ENCODE assay signal across 8 cellular contexts in the genomic region with DNA sequence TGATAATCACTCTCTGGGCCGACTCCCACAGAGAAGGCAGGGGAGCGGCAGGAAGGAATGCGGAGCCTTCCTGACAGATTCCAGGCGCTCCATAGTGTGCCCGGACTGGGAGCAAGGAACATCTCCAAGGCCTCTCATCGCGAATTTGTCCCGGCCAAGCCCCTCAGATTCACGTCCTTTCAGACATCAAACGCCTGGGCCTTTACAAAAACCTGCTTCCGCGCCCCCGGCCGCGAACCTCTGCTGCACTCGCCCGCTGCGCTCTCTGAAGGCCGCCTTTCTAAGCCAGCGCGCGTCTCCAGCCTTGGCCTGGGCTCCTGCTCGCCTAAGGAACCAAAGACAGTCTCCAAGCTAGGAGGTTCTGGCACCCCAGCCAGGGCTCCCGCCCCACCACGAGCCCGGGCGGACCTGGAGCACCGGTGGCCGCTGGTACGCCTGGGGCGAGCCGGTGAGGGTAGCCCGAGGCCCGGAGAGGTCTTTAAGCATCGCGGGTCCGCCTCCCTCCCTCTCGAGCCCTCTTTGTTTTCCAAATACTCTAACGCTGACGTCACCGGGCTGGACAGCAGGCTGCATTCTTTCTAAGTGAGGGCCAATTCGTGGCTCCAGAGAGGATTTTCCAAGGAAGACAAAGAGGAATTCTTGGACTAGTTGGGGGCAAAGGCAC. TPM values are rescaled to one million over a fixed set of nuclear protein-coding genes. Genes with fewer than 3 reads are reported as not detected.
DNase-seq lines count a peak whose midpoint lies in the region; ATAC-seq and TF ChIP-seq lines count a peak whose summit lies in the region.

No MANE protein-coding gene starts in this region.

- H3K4me3 Mint-ChIP-seq in effector memory CD8-positive, alpha-beta T cell, result peak overlapping the region; percentile 79 to 81
- H3K4me3 Mint-ChIP-seq in activated CD8-positive, alpha-beta T cell treated with anti-CD3 and anti-CD28 coated beads, Interleukin-2, amount 10 ng/mL, durations not matched to agents 7 days and 5 days, result no peak overlapping the region

- no peak for TF ChIP-seq EP300 in suprapubic skin (IDR thresholded peaks at IDR 0.05)

- no peak for TF ChIP-seq CTCF in right lobe of liver (IDR thresholded peaks at IDR 0.05)
- no peak for TF ChIP-seq CTCF in suprapubic skin (IDR thresholded peaks at IDR 0.05)

- peak overlapping the region; percentile 99 for H3K9ac ChIP-seq in NT2/D1 (ENCODE audit: insufficient read length, low read depth)

- H3K4me1 ChIP-seq in NT2/D1 (ENCODE audit: insufficient read depth, insufficient read length) (peaks cover 47% of the 10 kb centered on the region), right lobe of liver (peaks cover 0 to 56% (median 22%) of the 10 kb centered on the region in 4 donors), suprapubic skin (peaks cover 68% of the 10 kb centered on the region)

- no peaks in the 10 kb centered on the region for H3K9me3 ChIP-seq in NT2/D1 (ENCODE audit: insufficient read depth, low read length)
- no peaks in the 10 kb centered on the region for H3K9me3 ChIP-seq in right lobe of liver
- H3K9me3 ChIP-seq in suprapubic skin, result no peaks in the 10 kb centered on the region

- H3K36me3 Mint-ChIP-seq in effector memory CD8-positive, alpha-beta T cell (ENCODE audit: insufficient read depth), result no peaks in the 10 kb centered on the region
- H3K36me3 Mint-ChIP-seq in activated CD8-positive, alpha-beta T cell treated with anti-CD3 and anti-CD28 coated beads, Interleukin-2, amount 10 ng/mL, durations not matched to agents 7 days and 5 days (ENCODE audit: low read depth), result no peaks in the 10 kb centered on the region

- no peak for ATAC-seq in effector memory CD8-positive, alpha-beta T cell (replicated peaks)
- ATAC-seq in right lobe of liver, result peak; percentile 45 to 64 (median 55)
- no peak for ATAC-seq in stimulated activated naive CD8-positive, alpha-beta T cell treated with anti-CD3 and anti-CD28 coated beads, Interleukin-15, Interleukin-2, amounts not matched to agents 100 U/mL and 50 U/mL, for 24 hours
- ATAC-seq in activated CD8-positive, alpha-beta T cell treated with anti-CD3 and anti-CD28 coated beads, Interleukin-2, amount 10 ng/mL, durations not matched to agents 7 days and 5 days, result no peak

- H3K27me3 ChIP-seq in NT2/D1 (ENCODE audit: insufficient read depth, insufficient read length), result peaks cover 20% of the 10 kb centered on the region
- H3K27me3 ChIP-seq in right lobe of liver, result no peaks in the 10 kb centered on the region
- H3K27me3 ChIP-seq in suprapubic skin, result no peaks in the 10 kb centered on the region

- H3K4me3 ChIP-seq in NT2/D1 (ENCODE audit: insufficient read length, low read depth) (peak overlapping the region; percentile 98), right lobe of liver (peak overlapping the region; percentile 74 to 95 (median 87)), suprapubic skin (peak overlapping the region; percentile 69)

- CTCF ChIA-PET in activated CD8-positive, alpha-beta T cell treated with anti-CD3 and anti-CD28 coated beads, Interleukin-2, amount 10 ng/mL, durations not matched to agents 7 days and 5 days (lab: Charles Lee), result no interaction called here

- peak; percentile 26 for TF ChIP-seq POLR2A in right lobe of liver (IDR thresholded peaks at IDR 0.05)
- TF ChIP-seq POLR2A in suprapubic skin (IDR thresholded peaks at IDR 0.05), result peak in 1 of 2 donors; percentile 24

- peak overlapping the region; percentile 95 to 99 (median 97) for H3K27ac ChIP-seq in right lobe of liver
- peak overlapping the region; percentile 98 for H3K27ac ChIP-seq in suprapubic skin

- intact Hi-C loops in right lobe of liver (cut with DNase I), result no loop called here

- peaks cover 8 to 11% of the 10 kb centered on the region in 2 donors for H3K4me1 Mint-ChIP-seq in effector memory CD8-positive, alpha-beta T cell (ENCODE audit: low read depth in 2 of 2)
- peaks cover 10% of the 10 kb centered on the region for H3K4me1 Mint-ChIP-seq in activated CD8-positive, alpha-beta T cell treated with anti-CD3 and anti-CD28 coated beads, Interleukin-2, amount 10 ng/mL, durations not matched to agents 7 days and 5 days (ENCODE audit: low read depth)

- 3% methylated on average over 7 of the region's 42 CpGs for WGBS in right lobe of liver (ENCODE audit: insufficient coverage, low coverage, low lambda C conversion rate, missing lambda C conversion rate)
- 0% methylated on average over 5 of the region's 42 CpGs for WGBS in suprapubic skin

- H3K27me3 Mint-ChIP-seq in effector memory CD8-positive, alpha-beta T cell, result peaks cover 36 to 62% of the 10 kb centered on the region in 2 donors
- H3K27me3 Mint-ChIP-seq in activated CD8-positive, alpha-beta T cell treated with anti-CD3 and anti-CD28 coated beads, Interleukin-2, amount 10 ng/mL, durations not matched to agents 7 days and 5 days (ENCODE audit: low read depth), result peaks cover 46% of the 10 kb centered on the region

- no peaks in the 10 kb centered on the region for H3K9me3 Mint-ChIP-seq in effector memory CD8-positive, alpha-beta T cell
- no peaks in the 10 kb centered on the region for H3K9me3 Mint-ChIP-seq in activated CD8-positive, alpha-beta T cell treated with anti-CD3 and anti-CD28 coated beads, Interleukin-2, amount 10 ng/mL, durations not matched to agents 7 days and 5 days (ENCODE audit: insufficient read depth)

- H3K36me3 ChIP-seq in NT2/D1 (ENCODE audit: insufficient read depth, insufficient read length, low read length) (peaks cover 52% of the 10 kb centered on the region), right lobe of liver (peaks cover 0 to 30% (median 14%) of the 10 kb centered on the region in 4 donors), suprapubic skin (peaks cover 30% of the 10 kb centered on the region)

- H3K27ac Mint-ChIP-seq in effector memory CD8-positive, alpha-beta T cell, result no peak overlapping the region
- no peak overlapping the region for H3K27ac Mint-ChIP-seq in activated CD8-positive, alpha-beta T cell treated with anti-CD3 and anti-CD28 coated beads, Interleukin-2, amount 10 ng/mL, durations not matched to agents 7 days and 5 days

- POLR2A ChIA-PET in activated CD8-positive, alpha-beta T cell treated with anti-CD3 and anti-CD28 coated beads, Interleukin-2, amount 10 ng/mL, durations not matched to agents 7 days and 5 days (lab: Charles Lee), result no interaction called here

- DNase-seq in NCI-H1417 (lab: John Stamatoyannopoulos, UW) (peak in 2 of 3 experiments; percentile 55 to 68), NCI-H1417 treated with DMSO at 0.1 percent for 48 hours (lab: John Stamatoyannopoulos, UW) (no peak), NT2/D1 (ENCODE audit: low read depth, low spot score) (peak; percentile 90), right lobe of liver (peak; percentile 76 to 79 (median 78)), suprapubic skin (ENCODE audit: low spot score in 2 of 2) (peak; percentile 90 to 93)
- DNase-seq in effector memory CD8-positive, alpha-beta T cell, result no peak
- DNase-seq in stimulated activated naive CD8-positive, alpha-beta T cell treated with anti-CD3 and anti-CD28 coated beads, Interleukin-15, Interleukin-2, amounts not matched to agents 100 U/mL and 50 U/mL, for 24 hours, result no peak
- DNase-seq in activated CD8-positive, alpha-beta T cell treated with anti-CD3 and anti-CD28 coated beads, Interleukin-2, amount 10 ng/mL, durations not matched to agents 7 days and 5 days, result no peak

RNA-seq across cellular contexts. Expression of a gene that starts 0.8 kb away (rescaled TPM):
- 10 to 100 TPM; 18.0 to 33.3 (median 21.8) TPM for total RNA-seq in right lobe of liver
- total RNA-seq in suprapubic skin, result 100 to 1,000 TPM in 2 of 4 donors, 10 to 100 TPM in 2; 80.4 to 118 (median 95.8) TPM
- total RNA-seq in activated CD8-positive, alpha-beta T cell treated with anti-CD3 and anti-CD28 coated beads, Interleukin-2, amount 10 ng/mL, durations not matched to agents 7 days and 5 days, result not detected

Comparison
In these comparisons a context has a peak if more than half of its experiments do, and no peak if none do; other contexts are left out.
1. DNase-seq: peak in NCI-H1417 (2 of 3), NT2/D1 (single experiment), right lobe of liver (3 of 3) and suprapubic skin (2 of 2); none in NCI-H1417 treated with DMSO at 0.1 percent for 48 hours (single experiment), effector memory CD8-positive, alpha-beta T cell (0 of 3), stimulated activated naive CD8-positive, alpha-beta T cell treated with anti-CD3 and anti-CD28 coated beads, Interleukin-15, Interleukin-2, amounts not matched to agents 100 U/mL and 50 U/mL, for 24 hours (single experiment) and activated CD8-positive, alpha-beta T cell treated with anti-CD3 and anti-CD28 coated beads, Interleukin-2, amount 10 ng/mL, durations not matched to agents 7 days and 5 days (single experiment).
2. ATAC-seq: peak in right lobe of liver (4 of 4); none in effector memory CD8-positive, alpha-beta T cell (single experiment), stimulated activated naive CD8-positive, alpha-beta T cell treated with anti-CD3 and anti-CD28 coated beads, Interleukin-15, Interleukin-2, amounts not matched to agents 100 U/mL and 50 U/mL, for 24 hours (single experiment) and activated CD8-positive, alpha-beta T cell treated with anti-CD3 and anti-CD28 coated beads, Interleukin-2, amount 10 ng/mL, durations not matched to agents 7 days and 5 days (single experiment).
3. RNA of a gene that starts 0.8 kb away (total RNA-seq): 80.4 to 118 TPM in suprapubic skin and 18.0 to 33.3 TPM in right lobe of liver; not detected in activated CD8-positive, alpha-beta T cell treated with anti-CD3 and anti-CD28 coated beads, Interleukin-2, amount 10 ng/mL, durations not matched to agents 7 days and 5 days; every median in the first group is over 10 times any median in the second.
4. Peak in every context shown above with its lines, with median percentiles within 50 percentile points of each other: H3K4me3 ChIP-seq.